8 cellular contexts compared by ENCODE assay signal in genomic region chr12:44052554-44052953, GRCh38.
"Had no signal": no experiment of that assay in that cellular context is flagged by ENCODE, and none has a peak within 500 bp of the region (broad histone marks: within the 10 kb centered on the region; RNA-seq: fewer than 3 reads in every experiment).

No MANE protein-coding gene starts in this region.

- DNase-seq: H9, HCEC 1CT, KBM-7 had no signal

- H3K4me3 Mint-ChIP-seq: GM23338, H9, IgD-negative memory B cell had no signal

- H3K27ac Mint-ChIP-seq: GM23338, IgD-negative memory B cell had no signal

- ATAC-seq: GM23338 had no signal

- H3K27me3 Mint-ChIP-seq: IgD-negative memory B cell had no signal

- H3K36me3 Mint-ChIP-seq: IgD-negative memory B cell had no signal

- H3K4me3 ChIP-seq: GM23338 had no signal

- H3K9me3 Mint-ChIP-seq: GM23338, H9 had no signal

- H3K4me1 Mint-ChIP-seq: GM23338, H9 had no signal

- FAIRE-seq: H1, H54, HTR-8/SVneo had no signal
